16 cellular contexts compared by ENCODE assay signal in the genomic region with DNA sequence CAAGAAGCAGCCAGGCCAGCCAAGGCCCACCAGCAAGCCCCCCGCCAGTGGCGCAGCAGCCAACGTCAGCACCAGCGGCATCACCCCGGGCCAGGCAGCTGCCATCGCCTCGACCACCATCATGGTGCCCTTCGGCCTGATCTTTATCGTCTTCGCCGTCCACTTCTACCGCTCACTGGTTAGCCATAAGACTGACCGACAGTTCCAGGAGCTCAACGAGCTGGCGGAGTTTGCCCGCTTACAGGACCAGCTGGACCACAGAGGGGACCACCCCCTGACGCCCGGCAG. TPM values are rescaled to one million over a fixed set of nuclear protein-coding genes. Genes with fewer than 3 reads are reported as not detected.
"Had no signal": no experiment of that assay in that cellular context is flagged by ENCODE, and none has a peak within 500 bp of the region (broad histone marks: within the 10 kb centered on the region; RNA-seq: fewer than 3 reads in every experiment).

No MANE protein-coding gene starts in this region.

- H3K27me3 Mint-ChIP-seq: central memory CD8-positive, alpha-beta T cell; naive B cell; stimulated activated memory B cell treated with anti-CD40 and anti-IgM and Interleukin-4, amounts not matched to agents 10 μg/mL and 1 μg/mL and 100 μg/mL, for 72 hours had no signal

- H3K4me1 ChIP-seq: body of pancreas, tibial artery, uterus had no signal

- H3K27me3 ChIP-seq: body of pancreas, esophagus muscularis mucosa, right lobe of liver, tibial artery, uterus had no signal

- H3K4me3 Mint-ChIP-seq: stimulated activated memory B cell treated with anti-CD40 and anti-IgM and Interleukin-4, amounts not matched to agents 10 μg/mL and 1 μg/mL and 100 μg/mL, for 72 hours; T-helper 2 cell treated with Interferon-gamma antibody and Interleukin-4, amounts not matched to agents 5 μg/mL and 100 μg/mL, for 36 hours had no signal

- DNase-seq: activated effector memory CD4-positive, alpha-beta T cell treated with anti-CD3 and anti-CD28 coated beads, Interleukin-2, amount 50 U/mL, for 16 hours; body of pancreas; dermis blood vessel endothelial cell; glutamatergic neuron; left colon; naive B cell; psoas muscle; right lobe of liver; tibial artery; uterus had no signal

- H3K9me3 Mint-ChIP-seq: central memory CD8-positive, alpha-beta T cell; naive B cell; stimulated activated memory B cell treated with anti-CD40 and anti-IgM and Interleukin-4, amounts not matched to agents 10 μg/mL and 1 μg/mL and 100 μg/mL, for 72 hours; T-helper 2 cell treated with Interferon-gamma antibody and Interleukin-4, amounts not matched to agents 5 μg/mL and 100 μg/mL, for 36 hours had no signal

- H3K36me3 ChIP-seq: uterus had no signal

- H3K27ac ChIP-seq: body of pancreas, esophagus muscularis mucosa, psoas muscle, right lobe of liver, tibial artery, uterus had no signal

- ATAC-seq: body of pancreas; left colon; psoas muscle; right lobe of liver; stimulated activated memory B cell treated with anti-CD40 and anti-IgM and Interleukin-4, amounts not matched to agents 10 μg/mL and 1 μg/mL and 100 μg/mL, for 72 hours had no signal

- H3K9me3 ChIP-seq: body of pancreas, esophagus muscularis mucosa, psoas muscle, right lobe of liver, tibial artery, uterus had no signal

- H3K27ac Mint-ChIP-seq: T-helper 2 cell treated with Interferon-gamma antibody and Interleukin-4, amounts not matched to agents 5 μg/mL and 100 μg/mL, for 36 hours had no signal

- H3K4me3 ChIP-seq: body of pancreas, esophagus muscularis mucosa, lung, psoas muscle, right lobe of liver, tibial artery, uterus had no signal

RNA-seq across cellular contexts. Expression of a gene that starts 28.2 kb away (rescaled TPM):
- total RNA-seq: body of pancreas, dermis blood vessel endothelial cell, fibroblast of villous mesenchyme, left colon, psoas muscle had no signal
